Comparison of ENCODE assay signal across 1 cellular context in the genomic region with DNA sequence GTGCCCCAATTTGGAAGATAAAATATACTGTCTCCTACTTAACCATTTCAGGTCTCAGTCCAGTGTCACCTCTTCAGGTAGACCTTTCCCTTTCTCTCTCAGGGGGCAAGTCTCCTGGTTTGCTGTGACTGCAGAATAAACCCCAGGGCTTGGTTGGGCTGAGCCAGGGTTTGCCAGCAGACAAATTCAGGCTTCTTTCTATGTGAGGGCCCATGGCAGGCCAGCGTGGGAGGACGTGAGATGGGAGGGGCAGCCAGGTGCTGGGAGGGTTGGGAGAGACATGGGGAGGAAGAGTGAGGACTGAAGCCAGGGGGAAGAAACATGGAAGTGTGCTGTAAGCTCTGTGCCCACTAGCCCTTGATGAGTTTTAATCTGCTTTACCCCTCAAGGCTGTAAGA.
TF ChIP-seq lines count a peak whose summit lies in the region.

No MANE protein-coding gene starts in this region.

TF ChIP-seq in GM23338, 12 proteins besides CTCF, POLR2A, EP300 and RAD21 (continued from another document):
- TF ChIP-seq, protein P1, sequence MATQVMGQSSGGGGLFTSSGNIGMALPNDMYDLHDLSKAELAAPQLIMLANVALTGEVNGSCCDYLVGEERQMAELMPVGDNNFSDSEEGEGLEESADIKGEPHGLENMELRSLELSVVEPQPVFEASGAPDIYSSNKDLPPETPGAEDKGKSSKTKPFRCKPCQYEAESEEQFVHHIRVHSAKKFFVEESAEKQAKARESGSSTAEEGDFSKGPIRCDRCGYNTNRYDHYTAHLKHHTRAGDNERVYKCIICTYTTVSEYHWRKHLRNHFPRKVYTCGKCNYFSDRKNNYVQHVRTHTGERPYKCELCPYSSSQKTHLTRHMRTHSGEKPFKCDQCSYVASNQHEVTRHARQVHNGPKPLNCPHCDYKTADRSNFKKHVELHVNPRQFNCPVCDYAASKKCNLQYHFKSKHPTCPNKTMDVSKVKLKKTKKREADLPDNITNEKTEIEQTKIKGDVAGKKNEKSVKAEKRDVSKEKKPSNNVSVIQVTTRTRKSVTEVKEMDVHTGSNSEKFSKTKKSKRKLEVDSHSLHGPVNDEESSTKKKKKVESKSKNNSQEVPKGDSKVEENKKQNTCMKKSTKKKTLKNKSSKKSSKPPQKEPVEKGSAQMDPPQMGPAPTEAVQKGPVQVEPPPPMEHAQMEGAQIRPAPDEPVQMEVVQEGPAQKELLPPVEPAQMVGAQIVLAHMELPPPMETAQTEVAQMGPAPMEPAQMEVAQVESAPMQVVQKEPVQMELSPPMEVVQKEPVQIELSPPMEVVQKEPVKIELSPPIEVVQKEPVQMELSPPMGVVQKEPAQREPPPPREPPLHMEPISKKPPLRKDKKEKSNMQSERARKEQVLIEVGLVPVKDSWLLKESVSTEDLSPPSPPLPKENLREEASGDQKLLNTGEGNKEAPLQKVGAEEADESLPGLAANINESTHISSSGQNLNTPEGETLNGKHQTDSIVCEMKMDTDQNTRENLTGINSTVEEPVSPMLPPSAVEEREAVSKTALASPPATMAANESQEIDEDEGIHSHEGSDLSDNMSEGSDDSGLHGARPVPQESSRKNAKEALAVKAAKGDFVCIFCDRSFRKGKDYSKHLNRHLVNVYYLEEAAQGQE (IDR thresholded peaks at IDR 0.05; ENCODE audit: unreplicated experiment) = no peak
- TF ChIP-seq ZNF114 (CRISPR knock-in tag; IDR thresholded peaks at IDR 0.05) (no peak), ZNF331 (CRISPR knock-in tag; IDR thresholded peaks at IDR 0.05; ENCODE audit: low read depth) (no peak), EZH2phosphoT487 (IDR thresholded peaks at IDR 0.05; ENCODE audit: unreplicated experiment) (no peak), EZH2 (IDR thresholded peaks at IDR 0.05; ENCODE audit: low read depth, unreplicated experiment) (no peak)
- TF ChIP-seq, protein P2, sequence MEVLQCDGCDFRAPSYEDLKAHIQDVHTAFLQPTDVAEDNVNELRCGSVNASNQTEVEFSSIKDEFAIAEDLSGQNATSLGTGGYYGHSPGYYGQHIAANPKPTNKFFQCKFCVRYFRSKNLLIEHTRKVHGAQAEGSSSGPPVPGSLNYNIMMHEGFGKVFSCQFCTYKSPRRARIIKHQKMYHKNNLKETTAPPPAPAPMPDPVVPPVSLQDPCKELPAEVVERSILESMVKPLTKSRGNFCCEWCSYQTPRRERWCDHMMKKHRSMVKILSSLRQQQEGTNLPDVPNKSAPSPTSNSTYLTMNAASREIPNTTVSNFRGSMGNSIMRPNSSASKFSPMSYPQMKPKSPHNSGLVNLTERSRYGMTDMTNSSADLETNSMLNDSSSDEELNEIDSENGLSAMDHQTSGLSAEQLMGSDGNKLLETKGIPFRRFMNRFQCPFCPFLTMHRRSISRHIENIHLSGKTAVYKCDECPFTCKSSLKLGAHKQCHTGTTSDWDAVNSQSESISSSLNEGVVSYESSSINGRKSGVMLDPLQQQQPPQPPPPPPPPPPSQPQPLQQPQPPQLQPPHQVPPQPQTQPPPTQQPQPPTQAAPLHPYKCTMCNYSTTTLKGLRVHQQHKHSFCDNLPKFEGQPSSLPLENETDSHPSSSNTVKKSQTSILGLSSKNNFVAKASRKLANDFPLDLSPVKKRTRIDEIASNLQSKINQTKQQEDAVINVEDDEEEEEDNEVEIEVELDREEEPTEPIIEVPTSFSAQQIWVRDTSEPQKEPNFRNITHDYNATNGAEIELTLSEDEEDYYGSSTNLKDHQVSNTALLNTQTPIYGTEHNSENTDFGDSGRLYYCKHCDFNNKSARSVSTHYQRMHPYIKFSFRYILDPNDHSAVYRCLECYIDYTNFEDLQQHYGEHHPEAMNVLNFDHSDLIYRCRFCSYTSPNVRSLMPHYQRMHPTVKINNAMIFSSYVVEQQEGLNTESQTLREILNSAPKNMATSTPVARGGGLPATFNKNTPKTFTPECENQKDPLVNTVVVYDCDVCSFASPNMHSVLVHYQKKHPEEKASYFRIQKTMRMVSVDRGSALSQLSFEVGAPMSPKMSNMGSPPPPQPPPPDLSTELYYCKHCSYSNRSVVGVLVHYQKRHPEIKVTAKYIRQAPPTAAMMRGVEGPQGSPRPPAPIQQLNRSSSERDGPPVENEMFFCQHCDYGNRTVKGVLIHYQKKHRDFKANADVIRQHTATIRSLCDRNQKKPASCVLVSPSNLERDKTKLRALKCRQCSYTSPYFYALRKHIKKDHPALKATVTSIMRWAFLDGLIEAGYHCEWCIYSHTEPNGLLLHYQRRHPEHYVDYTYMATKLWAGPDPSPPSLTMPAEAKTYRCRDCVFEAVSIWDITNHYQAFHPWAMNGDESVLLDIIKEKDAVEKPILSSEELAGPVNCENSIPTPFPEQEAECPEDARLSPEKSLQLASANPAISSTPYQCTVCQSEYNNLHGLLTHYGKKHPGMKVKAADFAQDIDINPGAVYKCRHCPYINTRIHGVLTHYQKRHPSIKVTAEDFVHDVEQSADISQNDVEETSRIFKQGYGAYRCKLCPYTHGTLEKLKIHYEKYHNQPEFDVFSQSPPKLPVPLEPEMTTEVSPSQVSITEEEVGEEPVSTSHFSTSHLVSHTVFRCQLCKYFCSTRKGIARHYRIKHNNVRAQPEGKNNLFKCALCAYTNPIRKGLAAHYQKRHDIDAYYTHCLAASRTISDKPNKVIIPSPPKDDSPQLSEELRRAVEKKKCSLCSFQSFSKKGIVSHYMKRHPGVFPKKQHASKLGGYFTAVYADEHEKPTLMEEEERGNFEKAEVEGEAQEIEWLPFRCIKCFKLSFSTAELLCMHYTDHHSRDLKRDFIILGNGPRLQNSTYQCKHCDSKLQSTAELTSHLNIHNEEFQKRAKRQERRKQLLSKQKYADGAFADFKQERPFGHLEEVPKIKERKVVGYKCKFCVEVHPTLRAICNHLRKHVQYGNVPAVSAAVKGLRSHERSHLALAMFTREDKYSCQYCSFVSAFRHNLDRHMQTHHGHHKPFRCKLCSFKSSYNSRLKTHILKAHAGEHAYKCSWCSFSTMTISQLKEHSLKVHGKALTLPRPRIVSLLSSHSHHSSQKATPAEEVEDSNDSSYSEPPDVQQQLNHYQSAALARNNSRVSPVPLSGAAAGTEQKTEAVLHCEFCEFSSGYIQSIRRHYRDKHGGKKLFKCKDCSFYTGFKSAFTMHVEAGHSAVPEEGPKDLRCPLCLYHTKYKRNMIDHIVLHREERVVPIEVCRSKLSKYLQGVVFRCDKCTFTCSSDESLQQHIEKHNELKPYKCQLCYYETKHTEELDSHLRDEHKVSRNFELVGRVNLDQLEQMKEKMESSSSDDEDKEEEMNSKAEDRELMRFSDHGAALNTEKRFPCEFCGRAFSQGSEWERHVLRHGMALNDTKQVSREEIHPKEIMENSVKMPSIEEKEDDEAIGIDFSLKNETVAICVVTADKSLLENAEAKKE (CRISPR knock-in tag; IDR thresholded peaks at IDR 0.05) = no peak
